ENCODE assay signal across 1 cellular context in genomic region chr2:158214431-158214830, GRCh38.
TF ChIP-seq lines count a peak whose summit lies in the region.

No MANE protein-coding gene starts in this region.

TF ChIP-seq in HepG2, 621 proteins besides CTCF, POLR2A, EP300 and RAD21 (continued from another document and continues in another):
- TF ChIP-seq HOMEZ (CRISPR knock-in tag; IDR thresholded peaks at IDR 0.05; ENCODE audit: low read depth) = peak; percentile 89; the same call in 1 of the 2 replicates
- no peak for TF ChIP-seq ARHGAP35 (CRISPR knock-in tag; IDR thresholded peaks at IDR 0.05; ENCODE audit: borderline replicate concordance)
- TF ChIP-seq KLF13 (CRISPR knock-in tag; IDR thresholded peaks at IDR 0.05) = no peak
- TF ChIP-seq ZNF547 (CRISPR knock-in tag; IDR thresholded peaks at IDR 0.05) = no peak
- TF ChIP-seq PAWR (CRISPR knock-in tag; IDR thresholded peaks at IDR 0.05; ENCODE audit: borderline replicate concordance) = no peak
- TF ChIP-seq ZFX (CRISPR knock-in tag; IDR thresholded peaks at IDR 0.05; ENCODE audit: low read depth) = no peak
- no peak for TF ChIP-seq SMYD3 (CRISPR knock-in tag; IDR thresholded peaks at IDR 0.05)
- no peak for TF ChIP-seq ZNF761 (CRISPR knock-in tag; conservative IDR thresholded peaks at IDR 0.05)
- TF ChIP-seq BATF2 (CRISPR knock-in tag; IDR thresholded peaks at IDR 0.05) = no peak
- no peak for TF ChIP-seq PATZ1 (CRISPR knock-in tag; IDR thresholded peaks at IDR 0.05)
- TF ChIP-seq ZNF580 (CRISPR knock-in tag; IDR thresholded peaks at IDR 0.05; ENCODE audit: borderline replicate concordance, low read depth) = no peak
- no peak for TF ChIP-seq LCORL (IDR thresholded peaks at IDR 0.05)
- no peak for TF ChIP-seq LCORL (CRISPR knock-in tag; IDR thresholded peaks at IDR 0.05)
- TF ChIP-seq ZNF143 (CRISPR knock-in tag; IDR thresholded peaks at IDR 0.05) = no peak
- no peak for TF ChIP-seq ZNF232 (CRISPR knock-in tag; IDR thresholded peaks at IDR 0.05; ENCODE audit: borderline replicate concordance)
- no peak for TF ChIP-seq ZNF574 (CRISPR knock-in tag; IDR thresholded peaks at IDR 0.05)
- no peak for TF ChIP-seq MYPOP (CRISPR knock-in tag; IDR thresholded peaks at IDR 0.05)
- TF ChIP-seq MIER3 (CRISPR knock-in tag; IDR thresholded peaks at IDR 0.05; ENCODE audit: borderline replicate concordance) = 0 out of 2 replicates have a peak, but pooled peaks have one; percentile 25
- no peak for TF ChIP-seq PHF8 (CRISPR knock-in tag; IDR thresholded peaks at IDR 0.05)
- no peak for TF ChIP-seq NAIF1 (CRISPR knock-in tag; IDR thresholded peaks at IDR 0.05; ENCODE audit: borderline replicate concordance)
- TF ChIP-seq ZBTB26 (CRISPR knock-in tag; IDR thresholded peaks at IDR 0.05; ENCODE audit: borderline replicate concordance) = no peak
- TF ChIP-seq MTA1 (CRISPR knock-in tag; IDR thresholded peaks at IDR 0.05; ENCODE audit: borderline replicate concordance) = no peak
- no peak for TF ChIP-seq KLF6 (CRISPR knock-in tag; IDR thresholded peaks at IDR 0.05)
- no peak for TF ChIP-seq TAF15 (IDR thresholded peaks at IDR 0.05; ENCODE audit: low read depth, low read length, poor library complexity, severe bottlenecking)
- no peak for TF ChIP-seq ZNF10 (CRISPR knock-in tag; IDR thresholded peaks at IDR 0.05; ENCODE audit: borderline replicate concordance, low read depth)
- TF ChIP-seq HNRNPH1 (optimal IDR thresholded peaks at IDR 0.05; ENCODE audit: low read depth, low read length) = no peak
- no peak for TF ChIP-seq ZNF766 (CRISPR knock-in tag; IDR thresholded peaks at IDR 0.05; ENCODE audit: borderline replicate concordance)
- TF ChIP-seq CENPX (CRISPR knock-in tag; IDR thresholded peaks at IDR 0.05) = no peak
- no peak for TF ChIP-seq TRIM24 (CRISPR knock-in tag; IDR thresholded peaks at IDR 0.05)
- TF ChIP-seq PHB2 (IDR thresholded peaks at IDR 0.05; ENCODE audit: partially characterized antibody) = no peak
- TF ChIP-seq CENPBD1 (CRISPR knock-in tag; IDR thresholded peaks at IDR 0.05; ENCODE audit: borderline replicate concordance, low read depth) = no peak
- no peak for TF ChIP-seq KLF12 (CRISPR knock-in tag; IDR thresholded peaks at IDR 0.05; ENCODE audit: borderline replicate concordance)
- no peak for TF ChIP-seq ZBTB21 (CRISPR knock-in tag; IDR thresholded peaks at IDR 0.05)
- no peak for TF ChIP-seq ZNF710 (CRISPR knock-in tag; IDR thresholded peaks at IDR 0.05; ENCODE audit: borderline replicate concordance)
- no peak for TF ChIP-seq ZFP41 (CRISPR knock-in tag; IDR thresholded peaks at IDR 0.05; ENCODE audit: borderline replicate concordance)
- TF ChIP-seq XRCC5 (optimal IDR thresholded peaks at IDR 0.05; ENCODE audit: low read length) = no peak
- no peak for TF ChIP-seq ZNF276 (CRISPR knock-in tag; IDR thresholded peaks at IDR 0.05; ENCODE audit: low read depth)
- no peak for TF ChIP-seq CENPT (CRISPR knock-in tag; IDR thresholded peaks at IDR 0.05; ENCODE audit: low read depth)
- no peak for TF ChIP-seq TEAD3 (CRISPR knock-in tag; optimal IDR thresholded peaks at IDR 0.05; ENCODE audit: borderline replicate concordance)
- no peak for TF ChIP-seq ATAD3A (CRISPR knock-in tag; IDR thresholded peaks at IDR 0.05)
- no peak for TF ChIP-seq TFE3 (CRISPR knock-in tag; IDR thresholded peaks at IDR 0.05)
- TF ChIP-seq RBM39 (IDR thresholded peaks at IDR 0.05; ENCODE audit: low read depth, low read length, poor library complexity, severe bottlenecking) = no peak
- no peak for TF ChIP-seq HIC2 (CRISPR knock-in tag; IDR thresholded peaks at IDR 0.05; ENCODE audit: low read depth)
- no peak for TF ChIP-seq MLLT10 (CRISPR knock-in tag; IDR thresholded peaks at IDR 0.05)
